In genomic region chr15:75335313-75335704, GRCh38 we compare ENCODE assay signal across 9 cellular contexts. TPM values are rescaled to one million over a fixed set of nuclear protein-coding genes. Genes with fewer than 3 reads are reported as not detected.
A peak's percentile ranks its signal among the peaks of the same experiment; 100 is the strongest.
DNase-seq lines count a peak whose midpoint lies in the region; ATAC-seq and TF ChIP-seq lines count a peak whose summit lies in the region.
"Had no signal": no experiment of that assay in that cellular context is flagged by ENCODE, and none has a peak within 500 bp of the region (broad histone marks: within the 10 kb centered on the region; RNA-seq: fewer than 3 reads in every experiment).

No MANE protein-coding gene starts in this region.

- H3K4me1 ChIP-seq in iPS-15b (ENCODE audit: control insufficient read depth, insufficient read depth, low read length): no peaks in the 10 kb centered on the region

- peak overlapping the region; percentile 95 for H3K4me3 Mint-ChIP-seq in activated B cell treated with CpG ODN at 0.5 μM for 24 hours
- peak overlapping the region; percentile 99 for H3K4me3 Mint-ChIP-seq in stimulated activated memory B cell treated with anti-CD40 and anti-IgM and Interleukin-4, amounts not matched to agents 10 μg/mL and 1 μg/mL and 100 μg/mL, for 72 hours

- peaks cover 9% of the 10 kb centered on the region for H3K36me3 ChIP-seq in iPS-15b (ENCODE audit: control insufficient read depth, insufficient read depth, low read length)

- no peak overlapping the region for H3K9ac ChIP-seq in iPS-15b (ENCODE audit: low read depth, low read length)

- H3K4me1 Mint-ChIP-seq in activated B cell treated with CpG ODN at 0.5 μM for 24 hours: peaks cover 20% of the 10 kb centered on the region
- H3K4me1 Mint-ChIP-seq in stimulated activated memory B cell treated with anti-CD40 and anti-IgM and Interleukin-4, amounts not matched to agents 10 μg/mL and 1 μg/mL and 100 μg/mL, for 72 hours: peaks cover 28% of the 10 kb centered on the region

- H3K27me3 Mint-ChIP-seq in activated B cell treated with CpG ODN at 0.5 μM for 24 hours: peaks cover 3% of the 10 kb centered on the region
- H3K27me3 Mint-ChIP-seq in stimulated activated memory B cell treated with anti-CD40 and anti-IgM and Interleukin-4, amounts not matched to agents 10 μg/mL and 1 μg/mL and 100 μg/mL, for 72 hours: no peaks in the 10 kb centered on the region

- TF ChIP-seq CTCF in activated B cell treated with CpG ODN at 0.5 μM for 24 hours (IDR thresholded peaks at IDR 0.05): no peak

- H3K27me3 ChIP-seq in iPS-15b (ENCODE audit: control insufficient read depth, insufficient read depth, low read length): no peaks in the 10 kb centered on the region

- no peak overlapping the region for H3K27ac Mint-ChIP-seq in activated B cell treated with CpG ODN at 0.5 μM for 24 hours
- peak overlapping the region; percentile 98 for H3K27ac Mint-ChIP-seq in stimulated activated memory B cell treated with anti-CD40 and anti-IgM and Interleukin-4, amounts not matched to agents 10 μg/mL and 1 μg/mL and 100 μg/mL, for 72 hours

- no peaks in the 10 kb centered on the region for H3K9me3 Mint-ChIP-seq in activated B cell treated with CpG ODN at 0.5 μM for 24 hours
- H3K9me3 Mint-ChIP-seq in stimulated activated memory B cell treated with anti-CD40 and anti-IgM and Interleukin-4, amounts not matched to agents 10 μg/mL and 1 μg/mL and 100 μg/mL, for 72 hours: no peaks in the 10 kb centered on the region

- peak overlapping the region; percentile 79 for H3K4me3 ChIP-seq in iPS-15b (ENCODE audit: low read depth, low read length)

- H3K36me3 Mint-ChIP-seq in activated B cell treated with CpG ODN at 0.5 μM for 24 hours (ENCODE audit: low read depth): peaks cover 8% of the 10 kb centered on the region
- peaks cover 9% of the 10 kb centered on the region for H3K36me3 Mint-ChIP-seq in stimulated activated memory B cell treated with anti-CD40 and anti-IgM and Interleukin-4, amounts not matched to agents 10 μg/mL and 1 μg/mL and 100 μg/mL, for 72 hours

- no peak for ATAC-seq in activated B cell treated with CpG ODN at 0.5 μM for 24 hours (ENCODE audit: low read depth)
- no peak for ATAC-seq in stimulated activated memory B cell treated with anti-CD40 and anti-IgM and Interleukin-4, amounts not matched to agents 10 μg/mL and 1 μg/mL and 100 μg/mL, for 72 hours

- CTCF ChIA-PET in activated B cell treated with CpG ODN at 0.5 μM for 24 hours (lab: Charles Lee): no interaction called here

- no peaks in the 10 kb centered on the region for H3K9me3 ChIP-seq in iPS-15b (ENCODE audit: control insufficient read depth, insufficient read depth, low read length)

- intact Hi-C loops in activated B cell treated with CpG ODN at 0.5 μM for 24 hours (cut with micrococcal nuclease): loop anchor here (10.0 kb wide), 1 partner anchor 59 kb away; no protein-coding TSS in a partner anchor

- DNase-seq in DMS79 treated with DMSO at 0.1 percent for 48 hours (lab: John Stamatoyannopoulos, UW) (peak; percentile 25), DMS79 (lab: John Stamatoyannopoulos, UW) (no peak), activated B cell treated with CpG ODN at 0.5 μM for 24 hours (no peak), SKM-1 treated with dmso at 0.1 percent for 144 hours (lab: John Stamatoyannopoulos, UW; ENCODE audit: unreplicated experiment) (no peak), NCI-H187 (lab: John Stamatoyannopoulos, UW) (no peak), superior temporal gyrus (ENCODE audit: extremely low spot score) (no peak)

- POLR2A ChIA-PET in activated B cell treated with CpG ODN at 0.5 μM for 24 hours (lab: Charles Lee): interaction anchor here (0.6 to 3.4 kb wide), 6 partner anchors 14 to 397 kb away, joined by 3 to 15 read pairs (median 4); partner anchors contain the start of genes IMP3 and MAN2C1

RNA-seq across cellular contexts. Expression of gene COMMD4, which starts 0.6 kb away (rescaled TPM):
- 51.8 and 54.7 TPM in 2 replicates for total RNA-seq in activated B cell treated with CpG ODN at 0.5 μM for 24 hours

RNA-seq across cellular contexts. Expression of gene NEIL1, which starts 11.5 kb away (rescaled TPM):
- total RNA-seq in activated B cell treated with CpG ODN at 0.5 μM for 24 hours: 25.5 and 35.8 TPM in 2 replicates

RNA-seq across cellular contexts. Expression of gene MAN2C1, which starts 33.1 kb away (rescaled TPM):
- 187 and 213 TPM in 2 replicates for total RNA-seq in activated B cell treated with CpG ODN at 0.5 μM for 24 hours

RNA-seq across cellular contexts. Expression of gene GOLGA6D, which starts 52.7 kb away (rescaled TPM):
- not detected in 2 replicates for total RNA-seq in activated B cell treated with CpG ODN at 0.5 μM for 24 hours
- total RNA-seq: A172 had no signal
